Comparison of ENCODE assay signal across 22 cellular contexts in genomic region chr9:134595014-134595413, GRCh38.
"Had no signal": no experiment of that assay in that cellular context is flagged by ENCODE, and none has a peak within 500 bp of the region (broad histone marks: within the 10 kb centered on the region; RNA-seq: fewer than 3 reads in every experiment).

No MANE protein-coding gene starts in this region.

- DNase-seq: activated CD4-positive, alpha-beta memory T cell treated with anti-CD3 and anti-CD28 coated beads for 36 hours; activated CD4-positive, alpha-beta T cell treated with anti-CD3 and anti-CD28 coated beads for 36 hours; activated gamma-delta T cell treated with Interleukin-2 at 50 U/mL for 16 hours; activated T-cell treated with anti-CD3 and anti-CD28 coated beads, Interleukin-2, amount 50 U/mL, for 72 hours; cerebellar nuclear complex; effector CD4-positive, alpha-beta T cell; lower lobe of right lung; nephron progenitor cell; occipital lobe; retina; stimulated activated CD4-positive, alpha-beta T cell treated with anti-CD3 and anti-CD28 coated beads, Interleukin-15, amount 100 ng/mL, for 24 hours; stimulated activated CD4-positive, alpha-beta T cell treated with anti-CD3 and anti-CD28 coated beads, Interleukin-2, amount 100 ng/mL, for 48 hours had no signal

- H3K4me1 ChIP-seq: adrenal gland, breast epithelium, lower lobe of right lung had no signal

- H3K27ac ChIP-seq: adrenal gland, breast epithelium, gastroesophageal sphincter, heart left ventricle, lower lobe of right lung, skin epidermis, upper lobe of left lung had no signal

- H3K36me3 ChIP-seq: adrenal gland, breast epithelium, gastroesophageal sphincter, heart left ventricle, lower lobe of right lung, upper lobe of left lung had no signal

- H3K9me3 ChIP-seq: adrenal gland, breast epithelium, gastroesophageal sphincter, heart left ventricle, lower lobe of right lung, upper lobe of left lung had no signal

- FAIRE-seq: astrocyte, TTC549 had no signal

- H3K27me3 ChIP-seq: adrenal gland, breast epithelium, gastroesophageal sphincter, upper lobe of left lung had no signal

- H3K4me3 ChIP-seq: adrenal gland, breast epithelium, gastroesophageal sphincter, heart left ventricle, lower lobe of right lung, skin epidermis, upper lobe of left lung had no signal

- ATAC-seq: activated CD4-positive, alpha-beta T cell treated with anti-CD3 and anti-CD28 coated beads for 36 hours; activated naive CD4-positive, alpha-beta T cell treated with anti-CD3 and anti-CD28 coated beads, Interleukin-2, amount 50 U/mL, for 72 hours; activated T-cell treated with anti-CD3 and anti-CD28 coated beads, Interleukin-2, amount 50 U/mL, for 72 hours; esophagus mucosa; gastroesophageal sphincter; heart left ventricle; lower lobe of right lung had no signal
